11 cellular contexts compared by ENCODE assay signal in genomic region chr17:36932383-36933173, GRCh38. TPM values are rescaled to one million over a fixed set of nuclear protein-coding genes. Genes with fewer than 3 reads are reported as not detected.
DNase-seq lines count a peak whose midpoint lies in the region; ATAC-seq and TF ChIP-seq lines count a peak whose summit lies in the region.
"Had no signal": no experiment of that assay in that cellular context is flagged by ENCODE, and none has a peak within 500 bp of the region (broad histone marks: within the 10 kb centered on the region; RNA-seq: fewer than 3 reads in every experiment).

No MANE protein-coding gene starts in this region.

- intact Hi-C loops in CD14-positive monocyte (cut with micrococcal nuclease): loop anchor here (2.0 to 10.0 kb wide), 2 partner anchors 14 to 1438 kb away; no protein-coding TSS in a partner anchor
- intact Hi-C loops in naive thymus-derived CD4-positive, alpha-beta T cell (cut with micrococcal nuclease): no loop called here

- no peak overlapping the region for H3K27ac ChIP-seq in naive thymus-derived CD4-positive, alpha-beta T cell (ENCODE audit: low read depth, low read length)

- H3K4me1 ChIP-seq in naive thymus-derived CD4-positive, alpha-beta T cell (ENCODE audit: control insufficient read depth in 2 of 2, insufficient read depth in 2 of 2, low read length in 2 of 2): peaks cover 39 to 62% of the 10 kb centered on the region in 2 donors

- H3K4me3 ChIP-seq in H7 (ENCODE audit: insufficient read depth, low read depth, low read length): peak overlapping the region; percentile 2; the same call in 1 of the 2 replicates
- no peak overlapping the region for H3K4me3 ChIP-seq in naive thymus-derived CD4-positive, alpha-beta T cell (ENCODE audit: low read length)

- peaks cover 0 to 60% (median 55%) of the 10 kb centered on the region in 7 donors for H3K9me3 Mint-ChIP-seq in CD14-positive monocyte
- H3K9me3 Mint-ChIP-seq in chondrocyte (ENCODE audit: low read depth): no peaks in the 10 kb centered on the region
- peaks cover 0 to 4% (median 0%) of the 10 kb centered on the region in 11 donors for H3K9me3 Mint-ChIP-seq in naive thymus-derived CD4-positive, alpha-beta T cell

- ATAC-seq in naive thymus-derived CD4-positive, alpha-beta T cell: no peak
- ATAC-seq in HG02981 (IDR thresholded peaks at IDR 0.05; ENCODE audit: unreplicated experiment): no peak
- no peak for ATAC-seq in GM18870 (IDR thresholded peaks at IDR 0.05; ENCODE audit: unreplicated experiment)

- CTCF ChIA-PET in naive thymus-derived CD4-positive, alpha-beta T cell (lab: Charles Lee): no interaction called here

- H3K36me3 Mint-ChIP-seq in CD14-positive monocyte: peaks cover 29 to 38% of the 10 kb centered on the region in 2 donors
- no peaks in the 10 kb centered on the region for H3K36me3 Mint-ChIP-seq in chondrocyte (ENCODE audit: low read depth)
- H3K36me3 Mint-ChIP-seq in naive thymus-derived CD4-positive, alpha-beta T cell: no peaks in the 10 kb centered on the region

- H3K4me3 Mint-ChIP-seq in CD14-positive monocyte: peak overlapping the region; percentile 74 to 95
- peak overlapping the region; percentile 50 for H3K4me3 Mint-ChIP-seq in chondrocyte (ENCODE audit: unreplicated experiment)
- peak overlapping the region; percentile 42 to 88 (median 75) for H3K4me3 Mint-ChIP-seq in naive thymus-derived CD4-positive, alpha-beta T cell

- POLR2A ChIA-PET in naive thymus-derived CD4-positive, alpha-beta T cell (lab: Charles Lee): interaction anchor here (0.7 kb wide), 1 partner anchor 11 kb away, joined by 4 read pairs; no protein-coding TSS in a partner anchor

- DNase-seq in CD14-positive monocyte (ENCODE audit: low spot score): no peak
- DNase-seq in H7: peak; percentile 74
- DNase-seq in chondrocyte (ENCODE audit: low spot score): no peak
- DNase-seq in naive thymus-derived CD4-positive, alpha-beta T cell: peak in 1 of 9 donors; percentile 11
- no peak for DNase-seq in hypothalamus (lab: John Stamatoyannopoulos, UW)
- DNase-seq in NCI-H446 (lab: John Stamatoyannopoulos, UW): no peak
- DNase-seq: DND-41, hippocampal formation, Karpas-422 had no signal

- H3K27me3 Mint-ChIP-seq in CD14-positive monocyte (ENCODE audit: low read depth in 3 of 3) (peaks cover 84 to 95% (median 91%) of the 10 kb centered on the region in 3 donors), chondrocyte (ENCODE audit: low read depth) (peaks cover 83% of the 10 kb centered on the region)
- peaks cover 80 to 96% (median 90%) of the 10 kb centered on the region in 5 donors for H3K27me3 Mint-ChIP-seq in naive thymus-derived CD4-positive, alpha-beta T cell

- H3K4me1 Mint-ChIP-seq in CD14-positive monocyte (peaks cover 72% of the 10 kb centered on the region), chondrocyte (ENCODE audit: low read depth) (peaks cover 35% of the 10 kb centered on the region)
- H3K4me1 Mint-ChIP-seq in naive thymus-derived CD4-positive, alpha-beta T cell: peaks cover 38 to 73% (median 59%) of the 10 kb centered on the region in 7 donors

- no peaks in the 10 kb centered on the region for H3K36me3 ChIP-seq in H7 (replicated peaks; ENCODE audit: control insufficient read depth, insufficient read depth, low read length)
- no peaks in the 10 kb centered on the region for H3K36me3 ChIP-seq in naive thymus-derived CD4-positive, alpha-beta T cell (ENCODE audit: control insufficient read depth in 2 of 3, insufficient read depth in 3 of 3, low read length in 3 of 3)

- no peak for TF ChIP-seq CTCF in CD14-positive monocyte (IDR thresholded peaks at IDR 0.05)
- TF ChIP-seq CTCF in chondrocyte (IDR thresholded peaks at IDR 0.05): no peak

- H3K9me3 ChIP-seq in naive thymus-derived CD4-positive, alpha-beta T cell (ENCODE audit: control insufficient read depth in 2 of 3, low read length in 3 of 3): no peaks in the 10 kb centered on the region

- peaks cover 84% of the 10 kb centered on the region for H3K27me3 ChIP-seq in H7 (ENCODE audit: control insufficient read depth, insufficient read depth, low read length)
- peaks cover 30 to 76% of the 10 kb centered on the region in 2 donors for H3K27me3 ChIP-seq in naive thymus-derived CD4-positive, alpha-beta T cell (ENCODE audit: control insufficient read depth in 2 of 2, insufficient read depth in 2 of 2, low read length in 2 of 2)

- peak overlapping the region in 1 of 7 donors; percentile 40 for H3K27ac Mint-ChIP-seq in CD14-positive monocyte
- H3K27ac Mint-ChIP-seq in chondrocyte (ENCODE audit: unreplicated experiment): no peak overlapping the region
- H3K27ac Mint-ChIP-seq in naive thymus-derived CD4-positive, alpha-beta T cell: peak overlapping the region in 2 of 9 donors; percentile 48 to 60

RNA-seq across cellular contexts. Expression of gene LHX1, which starts 4.7 kb away (rescaled TPM):
- polyA plus RNA-seq in CD14-positive monocyte: not detected
- total RNA-seq in H7 (2014; rRNA removed; shearing (Covaris generic)): 14.2 and 23.1 TPM in 2 replicates
- total RNA-seq in chondrocyte: not detected in 3 replicates
- under 1 TPM in 1 of 5 experiments, not detected in 4; 0.15 TPM for total RNA-seq in naive thymus-derived CD4-positive, alpha-beta T cell
- polyA plus RNA-seq in naive thymus-derived CD4-positive, alpha-beta T cell: not detected

RNA-seq across cellular contexts. Expression of gene AATF, which starts 16.2 kb away (rescaled TPM):
- 10 to 100 TPM; 41.1 to 57.9 TPM for polyA plus RNA-seq in CD14-positive monocyte
- 65.4 and 74.7 TPM in 2 replicates for total RNA-seq in H7 (2014; rRNA removed; shearing (Covaris generic))
- total RNA-seq in chondrocyte: 32.5 to 38.5 TPM (median 34.0 TPM) in 3 replicates
- total RNA-seq in naive thymus-derived CD4-positive, alpha-beta T cell: 10 to 100 TPM; 39.7 to 70.8 (median 58.7) TPM
- 10 to 100 TPM; 70.1 to 97.1 TPM for polyA plus RNA-seq in naive thymus-derived CD4-positive, alpha-beta T cell

Comparison
In these comparisons a context has a peak if more than half of its experiments do, and no peak if none do; other contexts are left out.
1. RNA of gene LHX1, which starts 4.7 kb away (total RNA-seq): 14.2 to 23.1 TPM in H7; not detected in chondrocyte and 0.15 TPM in naive thymus-derived CD4-positive, alpha-beta T cell; every median in the first group is over 10 times any median in the second.
2. intact Hi-C loops: an anchor here in CD14-positive monocyte (2.0 to 10.0 kb wide); none called in naive thymus-derived CD4-positive, alpha-beta T cell.
3. Peak in every context shown above with its lines, with median percentiles within 50 percentile points of each other: H3K4me3 Mint-ChIP-seq.